19 cellular contexts compared by ENCODE assay signal in genomic region chr7:4202154-4202553, GRCh38.
"Had no signal": no experiment of that assay in that cellular context is flagged by ENCODE, and none has a peak within 500 bp of the region (broad histone marks: within the 10 kb centered on the region; RNA-seq: fewer than 3 reads in every experiment).

No MANE protein-coding gene starts in this region.

- H3K27ac ChIP-seq: gastrocnemius medialis, left lung, prostate gland, right atrium auricular region, stomach, thyroid gland had no signal

- H3K36me3 Mint-ChIP-seq: natural killer cell; stimulated activated effector memory CD8-positive, alpha-beta T cell treated with anti-CD3 and anti-CD28 coated beads, Interleukin-12 subunit alpha, Interleukin-12 subunit beta, amount 100 ng/mL, for 72 hours had no signal

- H3K4me1 Mint-ChIP-seq: stimulated activated effector memory CD8-positive, alpha-beta T cell treated with anti-CD3 and anti-CD28 coated beads, Interleukin-12 subunit alpha, Interleukin-12 subunit beta, amount 100 ng/mL, for 72 hours had no signal

- DNase-seq: cortex of kidney; effector memory CD8-positive, alpha-beta T cell; foreskin fibroblast; natural killer cell; nucleus accumbens; stimulated activated CD4-positive, alpha-beta T cell treated with anti-CD3 and anti-CD28 coated beads, Interleukin-2, amount 100 ng/mL, for 24 hours; stimulated activated CD4-positive, alpha-beta T cell treated with anti-CD3 and anti-CD28 coated beads, Interleukin-4, amount 100 ng/mL, for 24 hours; stimulated activated naive CD4-positive, alpha-beta T cell treated with Interleukin-2 at 50 U/mL for 16 hours; stomach; thyroid gland; trophoblast cell had no signal

- H3K27ac Mint-ChIP-seq: effector memory CD8-positive, alpha-beta T cell; natural killer cell; stimulated activated effector memory CD8-positive, alpha-beta T cell treated with anti-CD3 and anti-CD28 coated beads, Interleukin-12 subunit alpha, Interleukin-12 subunit beta, amount 100 ng/mL, for 72 hours had no signal

- H3K9me3 Mint-ChIP-seq: effector memory CD8-positive, alpha-beta T cell; natural killer cell; neural crest cell; stimulated activated effector memory CD8-positive, alpha-beta T cell treated with anti-CD3 and anti-CD28 coated beads, Interleukin-12 subunit alpha, Interleukin-12 subunit beta, amount 100 ng/mL, for 72 hours had no signal

- H3K9me3 ChIP-seq: gastrocnemius medialis, prostate gland, right atrium auricular region, thyroid gland had no signal

- FAIRE-seq: keratinocyte had no signal

- H3K4me3 ChIP-seq: gastrocnemius medialis, left lung, prostate gland, right atrium auricular region, stomach, thyroid gland had no signal

- H3K36me3 ChIP-seq: gastrocnemius medialis, left lung, prostate gland, right atrium auricular region, thyroid gland had no signal

- ATAC-seq: effector memory CD8-positive, alpha-beta T cell; left lung; natural killer cell; sciatic nerve; stimulated activated effector memory CD8-positive, alpha-beta T cell treated with anti-CD3 and anti-CD28 coated beads, Interleukin-12 subunit alpha, Interleukin-12 subunit beta, amount 100 ng/mL, for 72 hours had no signal

- H3K4me1 ChIP-seq: gastrocnemius medialis, left lung, prostate gland, right atrium auricular region, stomach, thyroid gland had no signal

- H3K27me3 Mint-ChIP-seq: effector memory CD8-positive, alpha-beta T cell had no signal

- H3K27me3 ChIP-seq: left lung, right atrium auricular region, stomach, thyroid gland had no signal

- H3K4me3 Mint-ChIP-seq: effector memory CD8-positive, alpha-beta T cell; natural killer cell; neural crest cell; stimulated activated effector memory CD8-positive, alpha-beta T cell treated with anti-CD3 and anti-CD28 coated beads, Interleukin-12 subunit alpha, Interleukin-12 subunit beta, amount 100 ng/mL, for 72 hours had no signal
